ENCODE assay signal across 12 cellular contexts in the genomic region with DNA sequence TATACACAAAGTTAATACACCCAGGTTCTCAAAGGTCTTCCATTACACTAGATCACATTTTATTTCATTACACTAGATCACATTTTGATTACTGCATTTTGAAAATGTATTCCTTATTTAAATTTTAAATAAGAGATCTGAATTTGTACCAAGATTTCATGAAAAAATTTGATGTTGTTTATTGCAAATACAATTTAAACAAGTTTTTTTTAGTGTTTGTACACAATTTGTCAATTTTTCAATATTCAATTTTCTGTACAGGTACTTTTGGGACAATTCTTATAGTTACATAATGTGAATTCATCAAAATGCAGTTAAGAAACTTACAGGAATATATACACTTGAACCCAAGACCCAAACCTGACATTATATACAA.
"Had no signal": no experiment of that assay in that cellular context is flagged by ENCODE, and none has a peak within 500 bp of the region (broad histone marks: within the 10 kb centered on the region; RNA-seq: fewer than 3 reads in every experiment).

No MANE protein-coding gene starts in this region.

- H3K9me3 ChIP-seq: ascending aorta, gastrocnemius medialis, heart right ventricle, left lung, right atrium auricular region, tibial nerve had no signal

- ATAC-seq: stimulated activated memory B cell treated with anti-CD40 and anti-IgM and Interleukin-4, amounts not matched to agents 10 μg/mL and 1 μg/mL and 100 μg/mL, for 72 hours; T-helper 17 cell had no signal

- H3K27me3 Mint-ChIP-seq: activated T-cell treated with anti-CD3 and anti-CD28 coated beads, Interleukin-2, amount 50 U/mL, for 24 hours; stimulated activated memory B cell treated with anti-CD40 and anti-IgM and Interleukin-4, amounts not matched to agents 10 μg/mL and 1 μg/mL and 100 μg/mL, for 72 hours; T-helper 17 cell had no signal

- H3K9me3 Mint-ChIP-seq: activated T-cell treated with anti-CD3 and anti-CD28 coated beads, Interleukin-2, amount 50 U/mL, for 24 hours; stimulated activated memory B cell treated with anti-CD40 and anti-IgM and Interleukin-4, amounts not matched to agents 10 μg/mL and 1 μg/mL and 100 μg/mL, for 72 hours had no signal

- H3K27ac Mint-ChIP-seq: activated T-cell treated with anti-CD3 and anti-CD28 coated beads, Interleukin-2, amount 50 U/mL, for 24 hours; stimulated activated memory B cell treated with anti-CD40 and anti-IgM and Interleukin-4, amounts not matched to agents 10 μg/mL and 1 μg/mL and 100 μg/mL, for 72 hours; T-helper 17 cell had no signal

- DNase-seq: activated CD4-positive, alpha-beta T cell treated with anti-CD3 and anti-CD28 coated beads, Interleukin-2, amount 50 U/mL, for 1 hour; activated gamma-delta T cell treated with Interleukin-2 at 50 U/mL for 16 hours; activated T-cell treated with anti-CD3 and anti-CD28 coated beads, Interleukin-2, amount 50 U/mL, for 24 hours; gastrocnemius medialis; heart right ventricle; left lung; posterior cingulate gyrus; T-helper 17 cell had no signal

- H3K27ac ChIP-seq: ascending aorta, heart right ventricle, left lung, right atrium auricular region, tibial nerve had no signal

- H3K4me3 ChIP-seq: ascending aorta, gastrocnemius medialis, heart right ventricle, left lung, right atrium auricular region, tibial nerve had no signal

- H3K27me3 ChIP-seq: ascending aorta, gastrocnemius medialis, heart right ventricle, left lung, right atrium auricular region, tibial nerve had no signal

- H3K4me3 Mint-ChIP-seq: activated T-cell treated with anti-CD3 and anti-CD28 coated beads, Interleukin-2, amount 50 U/mL, for 24 hours; stimulated activated memory B cell treated with anti-CD40 and anti-IgM and Interleukin-4, amounts not matched to agents 10 μg/mL and 1 μg/mL and 100 μg/mL, for 72 hours; T-helper 17 cell had no signal
